ENCODE assay signal across 8 cellular contexts in genomic region chr17:40909351-40909750, GRCh38. TPM values are rescaled to one million over a fixed set of nuclear protein-coding genes. Genes with fewer than 3 reads are reported as not detected.
A peak's percentile ranks its signal among the peaks of the same experiment; 100 is the strongest.
DNase-seq lines count a peak whose midpoint lies in the region; ATAC-seq and TF ChIP-seq lines count a peak whose summit lies in the region.

No MANE protein-coding gene starts in this region.

- no peaks in the 10 kb centered on the region for H3K9me2 ChIP-seq in PC-9 (ENCODE audit: insufficient read depth)

- DNase-seq in Caco-2 (peak; percentile 89), PC-9 (peak; percentile 79 to 92), fibroblast of gingiva (ENCODE audit: low read depth) (peak; percentile 92)
- peak; percentile 65 for DNase-seq in activated T-cell treated with anti-CD3 and anti-CD28 coated beads, Interleukin-2, amount 50 U/mL, for 24 hours
- DNase-seq in stimulated activated naive B cell treated with anti-CD40 and anti-IgM and Interleukin-4, amounts not matched to agents 10 μg/mL and 1 μg/mL and 100 μg/mL, for 72 hours: peak; percentile 45

- H3K4me2 ChIP-seq in KMS-11: no peak overlapping the region
- peak overlapping the region; percentile 58 for H3K4me2 ChIP-seq in PC-9

- H3K9ac ChIP-seq in KMS-11: no peak overlapping the region

- no peaks in the 10 kb centered on the region for H4K20me1 ChIP-seq in KMS-11 (ENCODE audit: insufficient read depth)
- no peaks in the 10 kb centered on the region for H4K20me1 ChIP-seq in PC-9 (ENCODE audit: insufficient read depth)

- no TSS peak for BruUV-seq in Caco-2 (replicated peaks; lab: Mats Ljungman, UMichigan)
- BruUV-seq in PC-9 (replicated peaks; lab: Mats Ljungman, UMichigan): no TSS peak

- no peaks in the 10 kb centered on the region for H3K27me3 ChIP-seq in Caco-2 (replicated peaks; ENCODE audit: control insufficient read depth, insufficient read depth, low read length)
- no peaks in the 10 kb centered on the region for H3K27me3 ChIP-seq in KMS-11 (ENCODE audit: insufficient read depth, low read depth)
- H3K27me3 ChIP-seq in PC-9 (ENCODE audit: insufficient read depth, low read depth): no peaks in the 10 kb centered on the region

- H2AFZ ChIP-seq in KMS-11 (ENCODE audit: low read depth) (no peak overlapping the region), PC-9 (no peak overlapping the region)

- H3K4me1 ChIP-seq in Caco-2 (peaks cover 32% of the 10 kb centered on the region), KMS-11 (ENCODE audit: low read depth, poor library complexity, severe bottlenecking) (no peaks in the 10 kb centered on the region), PC-9 (replicated peaks; ENCODE audit: insufficient read depth) (peaks cover 66% of the 10 kb centered on the region)

- TF ChIP-seq CTCF in Caco-2 (IDR thresholded peaks at IDR 0.05; ENCODE audit: insufficient read depth in 1 of 2, low read depth in 1 of 2, low read length in 1 of 2, severe bottlenecking in 1 of 2, unreplicated experiment in 1 of 2) (peak; percentile 78 to 87), KMS-11 (conservative IDR thresholded peaks at IDR 0.05; ENCODE audit: low read depth, low read length) (peak; percentile 94), PC-9 (conservative IDR thresholded peaks at IDR 0.05) (peak; percentile 86), nephron (IDR thresholded peaks at IDR 0.05; ENCODE audit: unreplicated experiment in 3 of 3) (peak; percentile 81 to 86 (median 85))

- CTCF ChIA-PET in Caco-2 (lab: Charles Lee): interaction anchor here (1.0 to 1.2 kb wide), 3 partner anchors 138 to 506 kb away, joined by 3 to 6 read pairs (median 3); partner anchors contain the start of gene KRTAP2-1
- CTCF ChIA-PET in PC-9 (lab: Charles Lee): interaction anchor here (0.7 to 1.5 kb wide), 3 partner anchors 413 to 745 kb away, joined by 3 to 11 read pairs (median 7); no protein-coding TSS in a partner anchor

- H3K4me1 Mint-ChIP-seq in Caco-2 (ENCODE audit: low read depth, unreplicated experiment) (peaks cover 36% of the 10 kb centered on the region), nephron (peaks cover 41% of the 10 kb centered on the region)
- peaks cover 3% of the 10 kb centered on the region for H3K4me1 Mint-ChIP-seq in activated T-cell treated with anti-CD3 and anti-CD28 coated beads, Interleukin-2, amount 50 U/mL, for 24 hours (ENCODE audit: low read depth)
- H3K4me1 Mint-ChIP-seq in stimulated activated naive B cell treated with anti-CD40 and anti-IgM and Interleukin-4, amounts not matched to agents 10 μg/mL and 1 μg/mL and 100 μg/mL, for 72 hours: peaks cover 5% of the 10 kb centered on the region in 2 donors

- no peak overlapping the region for H3K27ac ChIP-seq in KMS-11
- peak overlapping the region; percentile 95 for H3K27ac ChIP-seq in PC-9

- H3K4me3 ChIP-seq in Caco-2 (ENCODE audit: low read depth, low read length) (no peak overlapping the region), KMS-11 (IDR thresholded peaks at IDR 0.05; ENCODE audit: insufficient read depth, low read depth, low read length) (no peak overlapping the region), PC-9 (0 out of 2 replicates have a peak overlapping the region, but pooled peaks have one; percentile 16)

- H3K9me3 Mint-ChIP-seq in Caco-2 (ENCODE audit: unreplicated experiment): no peaks in the 10 kb centered on the region
- H3K9me3 Mint-ChIP-seq in activated T-cell treated with anti-CD3 and anti-CD28 coated beads, Interleukin-2, amount 50 U/mL, for 24 hours: no peaks in the 10 kb centered on the region
- no peaks in the 10 kb centered on the region for H3K9me3 Mint-ChIP-seq in nephron
- H3K9me3 Mint-ChIP-seq in stimulated activated naive B cell treated with anti-CD40 and anti-IgM and Interleukin-4, amounts not matched to agents 10 μg/mL and 1 μg/mL and 100 μg/mL, for 72 hours: no peaks in the 10 kb centered on the region

- intact Hi-C loops in Caco-2 (cut with micrococcal nuclease; ENCODE audit: unreplicated experiment): loop anchor here (1.0 to 5.0 kb wide), 10 partner anchors 48 to 739 kb away; partner anchors contain the start of gene KRTAP3-1
- intact Hi-C loops in PC-9 (cut with micrococcal nuclease; ENCODE audit: unreplicated experiment): loop anchor here (1.0 to 5.0 kb wide), 11 partner anchors 53 to 757 kb away; no protein-coding TSS in a partner anchor

- POLR2A ChIA-PET in Caco-2 (lab: Charles Lee): interaction anchor here (0.6 kb wide), 1 partner anchor 138 kb away, joined by 3 read pairs; the partner anchor contains the start of gene KRTAP2-1
- POLR2A ChIA-PET in PC-9 (lab: Charles Lee; ENCODE audit: unreplicated experiment): interaction anchor here (0.6 to 0.9 kb wide), 5 partner anchors 54 to 625 kb away, joined by 3 to 15 read pairs (median 4); no protein-coding TSS in a partner anchor

- H3K4me3 Mint-ChIP-seq in Caco-2 (ENCODE audit: unreplicated experiment) (no peak overlapping the region), nephron (no peak overlapping the region)
- no peak overlapping the region for H3K4me3 Mint-ChIP-seq in activated T-cell treated with anti-CD3 and anti-CD28 coated beads, Interleukin-2, amount 50 U/mL, for 24 hours
- H3K4me3 Mint-ChIP-seq in stimulated activated naive B cell treated with anti-CD40 and anti-IgM and Interleukin-4, amounts not matched to agents 10 μg/mL and 1 μg/mL and 100 μg/mL, for 72 hours: no peak overlapping the region

- H3K36me3 ChIP-seq in Caco-2 (ENCODE audit: control insufficient read depth, insufficient read depth, low read length): no peaks in the 10 kb centered on the region
- H3K36me3 ChIP-seq in KMS-11 (ENCODE audit: insufficient read depth): no peaks in the 10 kb centered on the region
- H3K36me3 ChIP-seq in PC-9 (ENCODE audit: low read depth): no peaks in the 10 kb centered on the region

- H3K36me3 Mint-ChIP-seq in Caco-2 (ENCODE audit: insufficient read depth, unreplicated experiment): peaks cover 5% of the 10 kb centered on the region
- H3K36me3 Mint-ChIP-seq in activated T-cell treated with anti-CD3 and anti-CD28 coated beads, Interleukin-2, amount 50 U/mL, for 24 hours (ENCODE audit: low read depth): no peaks in the 10 kb centered on the region
- no peaks in the 10 kb centered on the region for H3K36me3 Mint-ChIP-seq in nephron (ENCODE audit: low read depth)
- H3K36me3 Mint-ChIP-seq in stimulated activated naive B cell treated with anti-CD40 and anti-IgM and Interleukin-4, amounts not matched to agents 10 μg/mL and 1 μg/mL and 100 μg/mL, for 72 hours: no peaks in the 10 kb centered on the region

- peak overlapping the region; percentile 87 for H3K27ac Mint-ChIP-seq in Caco-2 (ENCODE audit: unreplicated experiment)
- no peak overlapping the region for H3K27ac Mint-ChIP-seq in activated T-cell treated with anti-CD3 and anti-CD28 coated beads, Interleukin-2, amount 50 U/mL, for 24 hours
- H3K27ac Mint-ChIP-seq in nephron: peak overlapping the region; percentile 79 to 87 (median 83)
- no peak overlapping the region for H3K27ac Mint-ChIP-seq in stimulated activated naive B cell treated with anti-CD40 and anti-IgM and Interleukin-4, amounts not matched to agents 10 μg/mL and 1 μg/mL and 100 μg/mL, for 72 hours

- H3K79me2 ChIP-seq in KMS-11 (ENCODE audit: insufficient read depth, low read depth) (no peaks in the 10 kb centered on the region), PC-9 (ENCODE audit: low read depth) (no peaks in the 10 kb centered on the region)

- H3K27me3 Mint-ChIP-seq in Caco-2 (ENCODE audit: insufficient read depth, unreplicated experiment) (no peaks in the 10 kb centered on the region), nephron (ENCODE audit: low read depth) (peaks cover 17% of the 10 kb centered on the region)
- H3K27me3 Mint-ChIP-seq in activated T-cell treated with anti-CD3 and anti-CD28 coated beads, Interleukin-2, amount 50 U/mL, for 24 hours: peaks cover 56% of the 10 kb centered on the region
- peaks cover 40 to 59% of the 10 kb centered on the region in 2 donors for H3K27me3 Mint-ChIP-seq in stimulated activated naive B cell treated with anti-CD40 and anti-IgM and Interleukin-4, amounts not matched to agents 10 μg/mL and 1 μg/mL and 100 μg/mL, for 72 hours

- peak; percentile 72 to 87 for ATAC-seq in stimulated activated naive B cell treated with anti-CD40 and anti-IgM and Interleukin-4, amounts not matched to agents 10 μg/mL and 1 μg/mL and 100 μg/mL, for 72 hours (replicated peaks)
- no peak for ATAC-seq in GM21515 (IDR thresholded peaks at IDR 0.05; ENCODE audit: unreplicated experiment)

- peaks cover 19% of the 10 kb centered on the region for H3F3A ChIP-seq in PC-9 (ENCODE audit: insufficient read depth, low read depth)

- H3K9me3 ChIP-seq in Caco-2 (no peaks in the 10 kb centered on the region), PC-9 (ENCODE audit: insufficient read depth, low read depth) (no peaks in the 10 kb centered on the region)

RNA-seq across cellular contexts. Expression of gene KRT20, which starts 24.3 kb away (rescaled TPM):
- total RNA-seq in Caco-2 (2022) (0.53 and 1.0 TPM in 2 replicates), PC-9 (2021) (not detected in 2 replicates)

RNA-seq across cellular contexts. Expression of gene KRT23, which starts 28.1 kb away (rescaled TPM):
- total RNA-seq in Caco-2 (2022) (43.6 and 47.1 TPM in 2 replicates), PC-9 (2021) (not detected in 2 replicates)

RNA-seq across cellular contexts. Expression of gene KRT12, which starts 42.3 kb away (rescaled TPM):
- not detected in 2 replicates for total RNA-seq in Caco-2 (2022)
- not detected in 2 replicates for total RNA-seq in PC-9 (2021)

RNA-seq across cellular contexts. Expression of gene KRT39, which starts 57.4 kb away (rescaled TPM):
- total RNA-seq in Caco-2 (2022) (not detected in 2 replicates), PC-9 (2021) (not detected in 2 replicates)

Comparison
In these comparisons a context has a peak if more than half of its experiments do, and no peak if none do; other contexts are left out.
1. H3K27ac Mint-ChIP-seq: peak in Caco-2 (single experiment) and nephron (3 of 3); none in activated T-cell treated with anti-CD3 and anti-CD28 coated beads, Interleukin-2, amount 50 U/mL, for 24 hours (single experiment) and stimulated activated naive B cell treated with anti-CD40 and anti-IgM and Interleukin-4, amounts not matched to agents 10 μg/mL and 1 μg/mL and 100 μg/mL, for 72 hours (single experiment).
2. RNA of gene KRT23, which starts 28.1 kb away (total RNA-seq): 43.6 to 47.1 TPM in Caco-2; not detected in PC-9; every median in the first group is over 10 times any median in the second.
3. Peak in every context shown above with its lines, with median percentiles within 50 percentile points of each other: DNase-seq and CTCF ChIP-seq.